1 cellular context compared by ENCODE assay signal in genomic region chr17:56144205-56144604, GRCh38.
TF ChIP-seq lines count a peak whose summit lies in the region.

No MANE protein-coding gene starts in this region.

TF ChIP-seq in GM23338, 12 proteins besides CTCF, POLR2A, EP300 and RAD21 (continued from another document):
- TF ChIP-seq REST (IDR thresholded peaks at IDR 0.05; ENCODE audit: unreplicated experiment) (no peak), ZNF331 (CRISPR knock-in tag; IDR thresholded peaks at IDR 0.05; ENCODE audit: low read depth) (no peak), ZNF462 (CRISPR knock-in tag; IDR thresholded peaks at IDR 0.05) (no peak), EZH2phosphoT487 (IDR thresholded peaks at IDR 0.05; ENCODE audit: unreplicated experiment) (no peak), STAT1 (IDR thresholded peaks at IDR 0.05; ENCODE audit: unreplicated experiment) (no peak), POLR2AphosphoS5 (IDR thresholded peaks at IDR 0.05; ENCODE audit: low read depth) (no peak), JUNB (IDR thresholded peaks at IDR 0.05; ENCODE audit: unreplicated experiment) (no peak), ETS1 (IDR thresholded peaks at IDR 0.05) (no peak)
